ENCODE assay signal across 7 cellular contexts in the genomic region with DNA sequence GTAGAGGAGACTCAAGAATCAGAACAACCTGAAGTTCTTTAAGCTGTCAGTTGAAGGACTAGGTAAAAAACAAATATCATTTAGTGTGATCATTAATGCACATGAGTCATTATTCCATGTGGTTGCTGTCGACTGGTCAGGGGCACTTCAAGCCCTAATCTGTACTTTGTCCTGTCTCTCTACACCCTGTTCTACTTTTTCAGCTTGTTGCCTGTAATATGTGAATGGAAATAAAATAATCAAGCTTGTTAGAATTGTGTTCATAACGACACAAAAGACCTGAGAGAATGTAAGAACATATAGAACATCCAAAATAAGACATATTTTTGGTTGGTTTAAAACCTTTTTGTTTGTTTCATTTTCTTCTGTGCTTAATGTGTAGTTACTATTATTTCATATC.
DNase-seq lines count a peak whose midpoint lies in the region; ATAC-seq and TF ChIP-seq lines count a peak whose summit lies in the region.
"Not testable (repeated sequence)": the region's sequence is repeated elsewhere in the genome, so short reads cannot be mapped to it uniquely, and the experiment has no call there.

No MANE protein-coding gene starts in this region.

- intact Hi-C loops in MCF 10A (cut with micrococcal nuclease) = not testable (repeated sequence)

- H3K4me3 ChIP-seq in ACC112 (ENCODE audit: low read depth, low read length) = peak overlapping the region; percentile 37; the same call in 1 of the 2 replicates
- H3K4me3 ChIP-seq in KMS-11 (IDR thresholded peaks at IDR 0.05; ENCODE audit: insufficient read depth, low read depth, low read length); RWPE2 (ENCODE audit: severe bottlenecking); smooth muscle cell: not testable (repeated sequence)

- not testable (repeated sequence) for ATAC-seq in RWPE2 (ENCODE audit: low read depth)

- not testable (repeated sequence) for H3K27me3 ChIP-seq in ACC112 (ENCODE audit: insufficient read depth, low read length); KMS-11 (ENCODE audit: insufficient read depth, low read depth); RWPE2 (ENCODE audit: insufficient read depth, poor library complexity, severe bottlenecking); smooth muscle cell (ENCODE audit: low read depth)

- not testable (repeated sequence) for H3K9me3 Mint-ChIP-seq in MCF 10A (ENCODE audit: unreplicated experiment)

- DNase-seq in RWPE2 (ENCODE audit: low spot score); MCF 10A (ENCODE audit: unreplicated experiment); smooth muscle cell (lab: John Stamatoyannopoulos, UW; ENCODE audit: unreplicated experiment): not testable (repeated sequence)
- DNase-seq in inferior parietal cortex (ENCODE audit: extremely low spot score) (peak; percentile 1), renal cortical epithelial cell (ENCODE audit: low read depth) (peak; percentile 37)

- H3K27me3 Mint-ChIP-seq in MCF 10A (ENCODE audit: insufficient read depth, unreplicated experiment) = not testable (repeated sequence)

- not testable (repeated sequence) for H2AFZ ChIP-seq in ACC112 (ENCODE audit: low read length, unreplicated experiment); KMS-11 (ENCODE audit: low read depth); smooth muscle cell (ENCODE audit: low read depth)

- H3K9ac ChIP-seq in KMS-11; smooth muscle cell (ENCODE audit: low read depth): not testable (repeated sequence)

- not testable (repeated sequence) for H3K4me1 ChIP-seq in ACC112 (ENCODE audit: control insufficient read depth, insufficient read depth, low read length, unreplicated experiment); RWPE2 (ENCODE audit: insufficient read depth, poor library complexity, severe bottlenecking); smooth muscle cell (ENCODE audit: low read depth)
- peaks cover 11% of the 10 kb centered on the region for H3K4me1 ChIP-seq in KMS-11 (ENCODE audit: low read depth, poor library complexity, severe bottlenecking)

- not testable (repeated sequence) for H4K20me1 ChIP-seq in KMS-11 (ENCODE audit: insufficient read depth); smooth muscle cell (ENCODE audit: low read depth)

- H3K79me2 ChIP-seq in ACC112 (ENCODE audit: control insufficient read depth, insufficient read depth, low read length, unreplicated experiment); KMS-11 (ENCODE audit: insufficient read depth, low read depth); smooth muscle cell (ENCODE audit: low read depth): not testable (repeated sequence)

- not testable (repeated sequence) for H3F3A ChIP-seq in smooth muscle cell (ENCODE audit: low read depth)

- not testable (repeated sequence) for H3K4me3 Mint-ChIP-seq in MCF 10A (ENCODE audit: unreplicated experiment)

- H3K9me3 ChIP-seq in RWPE2 (ENCODE audit: severe bottlenecking); smooth muscle cell (replicated peaks; ENCODE audit: low read depth): not testable (repeated sequence)

- BruUV-seq in MCF 10A (replicated peaks; lab: Mats Ljungman, UMichigan) = not testable (repeated sequence)

- not testable (repeated sequence) for H3K36me3 Mint-ChIP-seq in MCF 10A (ENCODE audit: insufficient read depth, unreplicated experiment)

- not testable (repeated sequence) for H3K36me3 ChIP-seq in ACC112 (ENCODE audit: insufficient read depth, low read length); KMS-11 (ENCODE audit: insufficient read depth); RWPE2 (ENCODE audit: low read depth); smooth muscle cell (ENCODE audit: low read depth)

- not testable (repeated sequence) for TF ChIP-seq CTCF in KMS-11 (conservative IDR thresholded peaks at IDR 0.05; ENCODE audit: low read depth, low read length); RWPE2 (IDR thresholded peaks at IDR 0.05; ENCODE audit: poor library complexity, severe bottlenecking); MCF 10A (IDR thresholded peaks at IDR 0.05; ENCODE audit: unreplicated experiment); smooth muscle cell (IDR thresholded peaks at IDR 0.05; ENCODE audit: borderline replicate concordance, insufficient read depth, poor library complexity, severe bottlenecking)

- POLR2A ChIA-PET in MCF 10A (lab: Yijun Ruan, JAX) = not testable (repeated sequence)

- peak overlapping the region; percentile 50; the same call in 1 of the 2 replicates for H3K27ac ChIP-seq in ACC112 (ENCODE audit: low read depth, low read length)
- H3K27ac ChIP-seq in KMS-11; smooth muscle cell (ENCODE audit: low read depth): not testable (repeated sequence)
- H3K27ac ChIP-seq in RWPE2 (ENCODE audit: poor library complexity, severe bottlenecking) = peak overlapping the region; percentile 29

- H3K4me2 ChIP-seq in KMS-11 = peak overlapping the region; percentile 0; the same call in 1 of the 2 replicates
- H3K4me2 ChIP-seq in smooth muscle cell = peak overlapping the region; percentile 63

- 47% methylated on average over 2 of the region's 2 CpGs for WGBS in smooth muscle cell (ENCODE audit: low lambda C conversion rate)

- peak overlapping the region; percentile 49 for H3K27ac Mint-ChIP-seq in MCF 10A (ENCODE audit: low read depth, unreplicated experiment)

- not testable (repeated sequence) for H3K4me1 Mint-ChIP-seq in MCF 10A (ENCODE audit: insufficient read depth, unreplicated experiment)

- CTCF ChIA-PET in MCF 10A (lab: Yijun Ruan, JAX) = not testable (repeated sequence)
